ENCODE assay signal across 2 cellular contexts in genomic region chr12:120879102-120879501, GRCh38.
A peak's percentile ranks its signal among the peaks of the same experiment; 100 is the strongest.
TF ChIP-seq lines count a peak whose summit lies in the region.

No MANE protein-coding gene starts in this region.

TF ChIP-seq in HCT116, 20 proteins besides CTCF, POLR2A, EP300 and RAD21 (continued from another document):
- TF ChIP-seq SRF (IDR thresholded peaks at IDR 0.05; ENCODE audit: low read depth) (no peak), YY1 (IDR thresholded peaks at IDR 0.05; ENCODE audit: extremely low read depth, insufficient replicate concordance, low read depth, low read length) (no peak), EGR1 (IDR thresholded peaks at IDR 0.05; ENCODE audit: low read depth) (no peak), TCF7L2 (IDR thresholded peaks at IDR 0.05; ENCODE audit: borderline replicate concordance, extremely low read depth, insufficient read depth, insufficient read length) (peak; percentile 52)

TF ChIP-seq in K562, 482 proteins besides CTCF, POLR2A, EP300 and RAD21 (continued from another document):
- no peak for TF ChIP-seq CEBPG (CRISPR knock-in tag; IDR thresholded peaks at IDR 0.05)
- TF ChIP-seq CEBPG (tag; conservative IDR thresholded peaks at IDR 0.05 in 1 of 2, IDR thresholded peaks at IDR 0.05 in 1 of 2), result 0 out of 4 replicates have a peak, but pooled peaks of 1 of the 2 experiments have one; percentile 21
- TF ChIP-seq CHCHD3 (CRISPR knock-in tag; IDR thresholded peaks at IDR 0.05), result no peak
TF ChIP-seq in K562: peak in this region for 2.
